ENCODE assay signal across 1 cellular context in genomic region chr22:37187552-37187890, GRCh38.
TF ChIP-seq lines count a peak whose summit lies in the region.

No MANE protein-coding gene starts in this region.

TF ChIP-seq in HCT116, 20 proteins besides CTCF, POLR2A, EP300 and RAD21 (continued from another document):
- TF ChIP-seq ZBTB33 (IDR thresholded peaks at IDR 0.05; ENCODE audit: extremely low read depth, insufficient replicate concordance, low read length) (no peak), SRF (IDR thresholded peaks at IDR 0.05; ENCODE audit: low read depth) (no peak)
